10 cellular contexts compared by ENCODE assay signal in genomic region chr6:135087803-135088202, GRCh38. TPM values are rescaled to one million over a fixed set of nuclear protein-coding genes. Genes with fewer than 3 reads are reported as not detected.
DNase-seq lines count a peak whose midpoint lies in the region; ATAC-seq, FAIRE-seq and TF ChIP-seq lines count a peak whose summit lies in the region.
"Had no signal": no experiment of that assay in that cellular context is flagged by ENCODE, and none has a peak within 500 bp of the region (broad histone marks: within the 10 kb centered on the region; RNA-seq: fewer than 3 reads in every experiment).

No MANE protein-coding gene starts in this region.

- H3K36me3 ChIP-seq in small intestine (ENCODE audit: control insufficient read depth in 2 of 2, insufficient read depth in 2 of 2, low read length in 2 of 2) = no peaks in the 10 kb centered on the region
- no peaks in the 10 kb centered on the region for H3K36me3 ChIP-seq in adrenal gland (replicated peaks in 1 of 2)
- H3K36me3 ChIP-seq: transverse colon had no signal

- FAIRE-seq in small intestine (lab: Jason Lieb, UNC) = no peak

- H3K4me1 ChIP-seq in small intestine (ENCODE audit: control insufficient read depth in 2 of 2, insufficient read depth in 1 of 2, low read depth in 1 of 2, low read length in 1 of 2) = no peaks in the 10 kb centered on the region
- H3K4me1 ChIP-seq in adrenal gland (replicated peaks in 1 of 2) = no peaks in the 10 kb centered on the region

- H3K9me3 ChIP-seq in small intestine (ENCODE audit: control insufficient read depth, low read depth) (no peaks in the 10 kb centered on the region), adrenal gland (replicated peaks in 1 of 3) (no peaks in the 10 kb centered on the region)
- H3K9me3 ChIP-seq: transverse colon had no signal

- no peaks in the 10 kb centered on the region for H3K27me3 ChIP-seq in small intestine (ENCODE audit: control insufficient read depth in 2 of 2, insufficient read depth in 2 of 2, low read length in 2 of 2)
- no peaks in the 10 kb centered on the region for H3K27me3 ChIP-seq in adrenal gland
- H3K27me3 ChIP-seq: transverse colon had no signal

- 25 to 44% (median 32%) methylated on average over 5 of the region's 5 CpGs for WGBS in small intestine, 3 donors
- 52 to 68% (median 60%) methylated on average over 5 of the region's 5 CpGs for WGBS in adrenal gland, 4 donors

- intact Hi-C loops in adrenal gland (cut with DNase I) = no loop called here

- no peak for TF ChIP-seq CTCF in adrenal gland (IDR thresholded peaks at IDR 0.05)

- H3K27ac ChIP-seq in small intestine (ENCODE audit: low read depth in 1 of 2, low read length in 1 of 2) = no peak overlapping the region
- H3K27ac ChIP-seq in adrenal gland = no peak overlapping the region
- H3K27ac ChIP-seq: transverse colon had no signal

- no peak overlapping the region for H3K4me3 ChIP-seq in small intestine (ENCODE audit: low read depth in 1 of 2, low read length in 2 of 2)
- H3K4me3 ChIP-seq in adrenal gland = no peak overlapping the region
- H3K4me3 ChIP-seq: transverse colon had no signal

- no peak for TF ChIP-seq POLR2A in adrenal gland (IDR thresholded peaks at IDR 0.05)

- ATAC-seq in GM18861 (IDR thresholded peaks at IDR 0.05; ENCODE audit: unreplicated experiment) (no peak), GM18520 (IDR thresholded peaks at IDR 0.05; ENCODE audit: unreplicated experiment) (no peak)

- DNase-seq in DMS53 (lab: John Stamatoyannopoulos, UW) (peak; percentile 41), DMS53 treated with DMSO at 0.1 percent for 48 hours (lab: John Stamatoyannopoulos, UW; ENCODE audit: unreplicated experiment) (no peak), NCI-H2171 treated with DMSO at 0.1 percent for 48 hours (lab: John Stamatoyannopoulos, UW) (peak; percentile 97), small intestine (peak; percentile 7), adrenal gland (no peak)
- DNase-seq in activated naive CD4-positive, alpha-beta T cell treated with anti-CD3 and anti-CD28 coated beads, Interleukin-2, amount 50 U/mL, for 16 hours = peak; percentile 23
- DNase-seq: NCI-H2081 treated with DMSO at 0.1 percent for 48 hours, transverse colon had no signal

RNA-seq across cellular contexts. Expression of gene HBS1L, which starts 33.2 kb away (rescaled TPM):
- polyA plus RNA-seq in small intestine = 10 to 100 TPM; 23.0 to 34.7 (median 26.7) TPM
- total RNA-seq in adrenal gland = 10 to 100 TPM; 42.2 to 79.4 (median 58.4) TPM
- 100 to 1,000 TPM in 1 of 3 donors, 10 to 100 TPM in 2; 17.0 to 121 (median 18.7) TPM for polyA plus RNA-seq in adrenal gland

Comparison
In these comparisons a context has a peak if more than half of its experiments do, and no peak if none do; other contexts are left out.
1. DNase-seq: peak in DMS53 (single experiment), NCI-H2171 treated with DMSO at 0.1 percent for 48 hours (single experiment), activated naive CD4-positive, alpha-beta T cell treated with anti-CD3 and anti-CD28 coated beads, Interleukin-2, amount 50 U/mL, for 16 hours (single experiment) and small intestine (single experiment); none in DMS53 treated with DMSO at 0.1 percent for 48 hours (single experiment) and adrenal gland (0 of 7).